In genomic region chr18:57585421-57585820, GRCh38 we compare ENCODE assay signal across 8 cellular contexts. TPM values are rescaled to one million over a fixed set of nuclear protein-coding genes. Genes with fewer than 3 reads are reported as not detected.
DNase-seq lines count a peak whose midpoint lies in the region; ATAC-seq and TF ChIP-seq lines count a peak whose summit lies in the region.

No MANE protein-coding gene starts in this region.

- no peak overlapping the region for H3K18ac ChIP-seq in trophoblast cell (ENCODE audit: low read length)

- H3K14ac ChIP-seq in trophoblast cell (ENCODE audit: low read length): no peak overlapping the region

- H3K27me3 ChIP-seq in PC-9 (ENCODE audit: insufficient read depth, low read depth) (no peaks in the 10 kb centered on the region), trophoblast cell (ENCODE audit: insufficient read depth, low read length) (no peaks in the 10 kb centered on the region)

- H2AFZ ChIP-seq in PC-9 (peak overlapping the region; percentile 84), trophoblast cell (ENCODE audit: insufficient read depth, low read length, poor library complexity) (no peak overlapping the region)

- H3K9me3 ChIP-seq in PC-9 (ENCODE audit: insufficient read depth, low read depth): no peaks in the 10 kb centered on the region
- H3K9me3 ChIP-seq in trophoblast cell (ENCODE audit: insufficient read depth, low read depth, low read length): no peaks in the 10 kb centered on the region

- intact Hi-C loops in PC-9 (cut with micrococcal nuclease; ENCODE audit: unreplicated experiment): no loop called here

- 0 out of 2 replicates have a peak, but pooled peaks cover 16% of the 10 kb centered on the region for H3K36me3 ChIP-seq in PC-9 (ENCODE audit: low read depth)
- peaks cover 3 to 5% of the 10 kb centered on the region in 2 experiments for H3K36me3 ChIP-seq in trophoblast cell (ENCODE audit: control insufficient read depth in 1 of 2, insufficient read depth in 2 of 2, low read length in 2 of 2)

- H4K12ac ChIP-seq in trophoblast cell (ENCODE audit: low read depth, low read length): no peak overlapping the region

- no peak overlapping the region for H4K8ac ChIP-seq in trophoblast cell (ENCODE audit: low read depth, low read length)

- peaks cover 6% of the 10 kb centered on the region for H3K79me1 ChIP-seq in trophoblast cell (ENCODE audit: low read length)

- CTCF ChIA-PET in PC-9 (lab: Charles Lee): no interaction called here

- peak; percentile 5 for DNase-seq in ELR (ENCODE audit: low read depth)
- no peak for DNase-seq in PC-9
- DNase-seq in epithelial cell of esophagus (ENCODE audit: low read depth): peak; percentile 15
- no peak for DNase-seq in trophoblast cell
- no peak for DNase-seq in NCI-H1436 (lab: John Stamatoyannopoulos, UW)

- peak overlapping the region; percentile 78; the same call in 1 of the 2 replicates for H3K27ac ChIP-seq in PC-9
- no peak overlapping the region for H3K27ac ChIP-seq in trophoblast cell (ENCODE audit: low read depth, low read length)

- H2AK5ac ChIP-seq in trophoblast cell (ENCODE audit: low read length): no peak overlapping the region

- ATAC-seq in HG02642 (IDR thresholded peaks at IDR 0.05; ENCODE audit: poor library complexity, unreplicated experiment): no peak
- ATAC-seq in GM19455 (IDR thresholded peaks at IDR 0.05; ENCODE audit: unreplicated experiment): no peak
- ATAC-seq in HG03095 (IDR thresholded peaks at IDR 0.05; ENCODE audit: unreplicated experiment): no peak

- H3K4me2 ChIP-seq in PC-9 (peak overlapping the region; percentile 98), trophoblast cell (ENCODE audit: low read length) (peak overlapping the region; percentile 78)

- no peaks in the 10 kb centered on the region for H3K9me2 ChIP-seq in PC-9 (ENCODE audit: insufficient read depth)

- BruUV-seq in PC-9 (replicated peaks; lab: Mats Ljungman, UMichigan): no TSS peak

- H3K4me1 ChIP-seq in PC-9 (replicated peaks; ENCODE audit: insufficient read depth) (peaks cover 18% of the 10 kb centered on the region), trophoblast cell (ENCODE audit: control insufficient read depth in 1 of 2, insufficient read depth in 2 of 2, low read length in 2 of 2) (peaks cover 8 to 13% of the 10 kb centered on the region in 2 experiments)

- no CpG with 5 or more reads among the region's 9 CpGs for WGBS in trophoblast cell (ENCODE audit: extremely low coverage, insufficient coverage, insufficient read length)

- H3K4ac ChIP-seq in trophoblast cell (ENCODE audit: low read depth, low read length): no peak overlapping the region

- no peak overlapping the region for H3K9ac ChIP-seq in trophoblast cell (ENCODE audit: low read length)

- no peak for TF ChIP-seq CTCF in PC-9 (conservative IDR thresholded peaks at IDR 0.05)
- TF ChIP-seq CTCF in epithelial cell of esophagus (IDR thresholded peaks at IDR 0.05; ENCODE audit: insufficient read depth, low read depth, low read length, missing control alignments): no peak

- no peaks in the 10 kb centered on the region for H4K20me1 ChIP-seq in PC-9 (ENCODE audit: insufficient read depth)

- peaks cover 25% of the 10 kb centered on the region; the same call in 1 of the 2 replicates for H3F3A ChIP-seq in PC-9 (ENCODE audit: insufficient read depth, low read depth)

- peak overlapping the region; percentile 61 for H3K23ac ChIP-seq in trophoblast cell (ENCODE audit: low read length)

- H2BK120ac ChIP-seq in trophoblast cell (ENCODE audit: insufficient read depth, low read length, poor library complexity): no peak overlapping the region

- H3K79me2 ChIP-seq in PC-9 (ENCODE audit: low read depth): peaks cover 27% of the 10 kb centered on the region
- H3K79me2 ChIP-seq in trophoblast cell (ENCODE audit: control insufficient read depth, insufficient read depth, low read length, poor library complexity): peaks cover 4% of the 10 kb centered on the region

- no peak overlapping the region for H2BK12ac ChIP-seq in trophoblast cell (ENCODE audit: low read length)

- POLR2A ChIA-PET in PC-9 (lab: Charles Lee; ENCODE audit: unreplicated experiment): no interaction called here

- H4K91ac ChIP-seq in trophoblast cell (ENCODE audit: low read depth, low read length): no peak overlapping the region

- H2BK5ac ChIP-seq in trophoblast cell (ENCODE audit: low read depth, low read length, poor library complexity): no peak overlapping the region

- peak overlapping the region; percentile 92 for H3K4me3 ChIP-seq in PC-9
- peak overlapping the region; percentile 75 for H3K4me3 ChIP-seq in epithelial cell of esophagus (ENCODE audit: low read length)
- H3K4me3 ChIP-seq in trophoblast cell (ENCODE audit: low read depth, low read length): no peak overlapping the region

RNA-seq across cellular contexts. Expression of gene FECH, which starts 1.1 kb away (rescaled TPM):
- 75.7 and 83.4 TPM in 2 replicates for total RNA-seq in PC-9 (2021)
- polyA plus RNA-seq in trophoblast cell (2013): 29.9 and 31.6 TPM in 2 replicates

RNA-seq across cellular contexts. Expression of gene NARS1, which starts 36.2 kb away (rescaled TPM):
- 101 and 104 TPM in 2 replicates for total RNA-seq in PC-9 (2021)
- polyA plus RNA-seq in trophoblast cell (2013): 125 and 130 TPM in 2 replicates

Comparison
In these comparisons a context has a peak if more than half of its experiments do, and no peak if none do; other contexts are left out.
1. DNase-seq: peak in ELR (single experiment) and epithelial cell of esophagus (single experiment); none in PC-9 (0 of 2), trophoblast cell (0 of 2) and NCI-H1436 (single experiment).